ENCODE assay signal across 8 cellular contexts in genomic region chr3:195658381-195659135, GRCh38.
A peak's percentile ranks its signal among the peaks of the same experiment; 100 is the strongest.
DNase-seq lines count a peak whose midpoint lies in the region; ATAC-seq and TF ChIP-seq lines count a peak whose summit lies in the region.
"Not testable (repeated sequence)": the region's sequence is repeated elsewhere in the genome, so short reads cannot be mapped to it uniquely, and the experiment has no call there.

No MANE protein-coding gene starts in this region.

- H2AFZ ChIP-seq in Loucy (ENCODE audit: low read length): not testable (repeated sequence)

- not testable (repeated sequence) for DNase-seq in CD4-positive, CD25-positive, alpha-beta regulatory T cell; esophagus squamous epithelium (lab: John Stamatoyannopoulos, UW)
- DNase-seq in activated T-cell treated with anti-CD3 and anti-CD28 coated beads, Interleukin-2, amount 50 U/mL, for 72 hours: peak in 1 of 2 donors; percentile 23
- peak; percentile 27 for DNase-seq in stimulated activated naive B cell treated with anti-CD40 and anti-IgM and Interleukin-4, amounts not matched to agents 10 μg/mL and 1 μg/mL and 100 μg/mL, for 72 hours

- H4K20me1 ChIP-seq in Loucy (ENCODE audit: insufficient read depth, low read length, poor library complexity, severe bottlenecking): not testable (repeated sequence)

- peak overlapping the region; percentile 86 for H3K9ac ChIP-seq in Loucy (ENCODE audit: low read depth, low read length, poor library complexity, severe bottlenecking)

- not testable (repeated sequence) for H3K9me3 Mint-ChIP-seq in CD4-positive, CD25-positive, alpha-beta regulatory T cell; activated T-cell treated with anti-CD3 and anti-CD28 coated beads, Interleukin-2, amount 50 U/mL, for 72 hours; stimulated activated naive B cell treated with anti-CD40 and anti-IgM and Interleukin-4, amounts not matched to agents 10 μg/mL and 1 μg/mL and 100 μg/mL, for 72 hours

- peaks cover 38% of the 10 kb centered on the region for H3K79me2 ChIP-seq in Loucy (ENCODE audit: insufficient read depth, low read length)

- intact Hi-C loops in esophagus squamous epithelium (cut with DNase I): not testable (repeated sequence)

- not testable (repeated sequence) for H3K27me3 Mint-ChIP-seq in CD4-positive, CD25-positive, alpha-beta regulatory T cell; activated T-cell treated with anti-CD3 and anti-CD28 coated beads, Interleukin-2, amount 50 U/mL, for 72 hours (ENCODE audit: low read depth); stimulated activated naive B cell treated with anti-CD40 and anti-IgM and Interleukin-4, amounts not matched to agents 10 μg/mL and 1 μg/mL and 100 μg/mL, for 72 hours

- peak; percentile 7 to 43 for ATAC-seq in CD4-positive, CD25-positive, alpha-beta regulatory T cell (ENCODE audit: low read depth in 2 of 2)
- ATAC-seq in GM19463 (IDR thresholded peaks at IDR 0.05; ENCODE audit: unreplicated experiment) (peak; percentile 30), HG02885 (IDR thresholded peaks at IDR 0.05; ENCODE audit: poor library complexity, unreplicated experiment) (peak; percentile 63)
- peak; percentile 53 to 71 for ATAC-seq in activated T-cell treated with anti-CD3 and anti-CD28 coated beads, Interleukin-2, amount 50 U/mL, for 72 hours (replicated peaks in 1 of 2)
- peak; percentile 59 to 74 for ATAC-seq in stimulated activated naive B cell treated with anti-CD40 and anti-IgM and Interleukin-4, amounts not matched to agents 10 μg/mL and 1 μg/mL and 100 μg/mL, for 72 hours (replicated peaks)

- WGBS in esophagus squamous epithelium, 2 donors: 0 to 6% methylated on average over 1 to 3 of the region's 53 CpGs
- no CpG with 5 or more reads among the region's 53 CpGs for WGBS in mesodermal cell (ENCODE audit: insufficient coverage in 2 of 2), 2 experiments

- not testable (repeated sequence) for H3K36me3 ChIP-seq in CD4-positive, CD25-positive, alpha-beta regulatory T cell (ENCODE audit: control insufficient read depth, insufficient read depth, low read length); Loucy (ENCODE audit: insufficient read depth, low read length); mesodermal cell (ENCODE audit: control insufficient read depth, insufficient read depth, low read length)
- H3K36me3 ChIP-seq in esophagus squamous epithelium: peaks cover 0 to 14% (median 0%) of the 10 kb centered on the region in 3 donors

- not testable (repeated sequence) for H3K36me3 Mint-ChIP-seq in CD4-positive, CD25-positive, alpha-beta regulatory T cell; activated T-cell treated with anti-CD3 and anti-CD28 coated beads, Interleukin-2, amount 50 U/mL, for 72 hours (ENCODE audit: insufficient read depth in 2 of 2); stimulated activated naive B cell treated with anti-CD40 and anti-IgM and Interleukin-4, amounts not matched to agents 10 μg/mL and 1 μg/mL and 100 μg/mL, for 72 hours

- not testable (repeated sequence) for H3F3A ChIP-seq in Loucy (ENCODE audit: low read depth)

- H3K4me1 ChIP-seq in CD4-positive, CD25-positive, alpha-beta regulatory T cell (ENCODE audit: control insufficient read depth, insufficient read depth, low read length, poor library complexity, severe bottlenecking); Loucy (ENCODE audit: insufficient read depth, low read length, poor library complexity, severe bottlenecking); mesodermal cell (ENCODE audit: control insufficient read depth, insufficient read depth, low read length, poor library complexity, severe bottlenecking): not testable (repeated sequence)
- peaks cover 0 to 15% (median 0%) of the 10 kb centered on the region in 3 donors for H3K4me1 ChIP-seq in esophagus squamous epithelium

- not testable (repeated sequence) for TF ChIP-seq CTCF in Loucy (conservative IDR thresholded peaks at IDR 0.05; ENCODE audit: low read length); esophagus squamous epithelium (IDR thresholded peaks at IDR 0.05)

- H3K27ac Mint-ChIP-seq in CD4-positive, CD25-positive, alpha-beta regulatory T cell; activated T-cell treated with anti-CD3 and anti-CD28 coated beads, Interleukin-2, amount 50 U/mL, for 72 hours; stimulated activated naive B cell treated with anti-CD40 and anti-IgM and Interleukin-4, amounts not matched to agents 10 μg/mL and 1 μg/mL and 100 μg/mL, for 72 hours: not testable (repeated sequence)

- TF ChIP-seq POLR2A in esophagus squamous epithelium (IDR thresholded peaks at IDR 0.05): not testable (repeated sequence)

- peak overlapping the region; percentile 48 for H3K4me2 ChIP-seq in Loucy (ENCODE audit: low read depth, low read length, poor library complexity, severe bottlenecking)

- H3K4me3 Mint-ChIP-seq in CD4-positive, CD25-positive, alpha-beta regulatory T cell: peak overlapping the region; percentile 11 to 80 (median 54)
- peak overlapping the region; percentile 59 to 65 for H3K4me3 Mint-ChIP-seq in activated T-cell treated with anti-CD3 and anti-CD28 coated beads, Interleukin-2, amount 50 U/mL, for 72 hours
- H3K4me3 Mint-ChIP-seq in stimulated activated naive B cell treated with anti-CD40 and anti-IgM and Interleukin-4, amounts not matched to agents 10 μg/mL and 1 μg/mL and 100 μg/mL, for 72 hours: peak overlapping the region in 1 of 2 donors; percentile 22

- H3K4me3 ChIP-seq in CD4-positive, CD25-positive, alpha-beta regulatory T cell (ENCODE audit: low read depth, low read length): peak overlapping the region; percentile 26
- H3K4me3 ChIP-seq in Loucy (ENCODE audit: low read length, poor library complexity, severe bottlenecking) (peak overlapping the region; percentile 85), esophagus squamous epithelium (peak overlapping the region; percentile 45 to 76 (median 60)), mesodermal cell (ENCODE audit: extremely low read depth, insufficient read depth, low read length, poor library complexity, severe bottlenecking) (peak overlapping the region; percentile 52)

- H3K27me3 ChIP-seq in CD4-positive, CD25-positive, alpha-beta regulatory T cell (ENCODE audit: control insufficient read depth, insufficient read depth, low read length); Loucy (ENCODE audit: insufficient read depth, low read length, poor library complexity, severe bottlenecking); esophagus squamous epithelium: not testable (repeated sequence)

- peaks cover 0 to 13% (median 7%) of the 10 kb centered on the region in 4 donors for H3K4me1 Mint-ChIP-seq in CD4-positive, CD25-positive, alpha-beta regulatory T cell
- peaks cover 14% of the 10 kb centered on the region for H3K4me1 Mint-ChIP-seq in activated T-cell treated with anti-CD3 and anti-CD28 coated beads, Interleukin-2, amount 50 U/mL, for 72 hours (ENCODE audit: low read depth)
- H3K4me1 Mint-ChIP-seq in stimulated activated naive B cell treated with anti-CD40 and anti-IgM and Interleukin-4, amounts not matched to agents 10 μg/mL and 1 μg/mL and 100 μg/mL, for 72 hours: not testable (repeated sequence)

- H3K27ac ChIP-seq in CD4-positive, CD25-positive, alpha-beta regulatory T cell (ENCODE audit: insufficient read depth, low read length, poor library complexity, severe bottlenecking); mesodermal cell (ENCODE audit: low read depth, low read length, severe bottlenecking): not testable (repeated sequence)
- peak overlapping the region; percentile 85 to 94 (median 88) for H3K27ac ChIP-seq in esophagus squamous epithelium

- H3K9me2 ChIP-seq in Loucy (replicated peaks; ENCODE audit: low read depth, low read length): not testable (repeated sequence)

- not testable (repeated sequence) for H3K9me3 ChIP-seq in CD4-positive, CD25-positive, alpha-beta regulatory T cell (ENCODE audit: control insufficient read depth in 2 of 2, low read length in 2 of 2); Loucy (ENCODE audit: insufficient read depth, low read depth, low read length); esophagus squamous epithelium; mesodermal cell (ENCODE audit: control insufficient read depth, low read length)

Comparison
In these comparisons a context has a peak if more than half of its experiments do, and no peak if none do; other contexts are left out.
1. H3K4me3 ChIP-seq: peak in every context shown above with its lines; median percentile 85 in Loucy; 60 in esophagus squamous epithelium; 52 in mesodermal cell; 26 in CD4-positive, CD25-positive, alpha-beta regulatory T cell.